In genomic region chr5:39118638-39119037, GRCh38 we compare ENCODE assay signal across 20 cellular contexts. TPM values are rescaled to one million over a fixed set of nuclear protein-coding genes. Genes with fewer than 3 reads are reported as not detected.
DNase-seq lines count a peak whose midpoint lies in the region; ATAC-seq, FAIRE-seq and TF ChIP-seq lines count a peak whose summit lies in the region.
"Had no signal": no experiment of that assay in that cellular context is flagged by ENCODE, and none has a peak within 500 bp of the region (broad histone marks: within the 10 kb centered on the region; RNA-seq: fewer than 3 reads in every experiment).

No MANE protein-coding gene starts in this region.

- H3K9ac ChIP-seq in endothelial cell of umbilical vein (replicated peaks; ENCODE audit: extremely low read depth, insufficient read depth, low read length), result no peak overlapping the region
- H3K9ac ChIP-seq: GM23248 had no signal

- no peaks in the 10 kb centered on the region for H3K9me1 ChIP-seq in endothelial cell of umbilical vein (replicated peaks; ENCODE audit: control insufficient read depth, extremely low read depth, insufficient read depth, low read length)

- 66% methylated on average over 2 of the region's 2 CpGs for WGBS in A549 (ENCODE audit: missing lambda C conversion rate)

- TF ChIP-seq CTCF in A549 (IDR thresholded peaks at IDR 0.05), result no peak
- no peak for TF ChIP-seq CTCF in CD8-positive, alpha-beta T cell (IDR thresholded peaks at IDR 0.05)
- TF ChIP-seq CTCF in endothelial cell of umbilical vein (IDR thresholded peaks at IDR 0.05; ENCODE audit: extremely low read depth in 1 of 2, insufficient read depth in 1 of 2, low read depth in 1 of 2, low read length in 2 of 2), result no peak

- H3K79me2 ChIP-seq in endothelial cell of umbilical vein (ENCODE audit: control insufficient read depth, insufficient read depth, low read length), result no peaks in the 10 kb centered on the region

- TF ChIP-seq POLR2A in A549 (IDR thresholded peaks at IDR 0.05; ENCODE audit: low read length) (no peak), endothelial cell of umbilical vein (IDR thresholded peaks at IDR 0.05; ENCODE audit: low read depth, low read length) (no peak)

- H3K4me2 ChIP-seq in A549 (no peak overlapping the region), endothelial cell of umbilical vein (ENCODE audit: insufficient read depth, low read length) (peak overlapping the region; percentile 44)

- H3K4me3 Mint-ChIP-seq in CD8-positive, alpha-beta T cell, result no peak overlapping the region
- H3K4me3 Mint-ChIP-seq in T-cell, result no peak overlapping the region
- H3K4me3 Mint-ChIP-seq: IgD-negative memory B cell had no signal

- no peak overlapping the region for H3K4me3 ChIP-seq in A549
- H3K4me3 ChIP-seq in CD8-positive, alpha-beta T cell (ENCODE audit: low read depth, low read length), result no peak overlapping the region
- H3K4me3 ChIP-seq in endothelial cell of umbilical vein (replicated peaks in 1 of 3; ENCODE audit: insufficient read depth in 1 of 3, low read depth in 1 of 3, low read length in 3 of 3), result no peak overlapping the region
- H3K4me3 ChIP-seq: GM23248, HAP-1 had no signal

- no peak overlapping the region for H2AFZ ChIP-seq in endothelial cell of umbilical vein (ENCODE audit: low read depth, low read length)

- H3K9me3 ChIP-seq in A549 (no peaks in the 10 kb centered on the region), endothelial cell of umbilical vein (replicated peaks; ENCODE audit: control insufficient read depth, insufficient read depth, low read length) (no peaks in the 10 kb centered on the region)
- no peaks in the 10 kb centered on the region for H3K9me3 ChIP-seq in CD8-positive, alpha-beta T cell (ENCODE audit: low read length)
- H3K9me3 ChIP-seq: HAP-1 had no signal

- no peak for TF ChIP-seq EP300 in A549 (IDR thresholded peaks at IDR 0.05)

- peaks cover 23% of the 10 kb centered on the region for H3K4me1 Mint-ChIP-seq in CD8-positive, alpha-beta T cell (ENCODE audit: low read depth)
- H3K4me1 Mint-ChIP-seq in T-cell, result peaks cover 33 to 44% (median 42%) of the 10 kb centered on the region in 3 donors

- DNase-seq in A549 (ENCODE audit: low read depth in 1 of 2, low spot score in 1 of 2) (no peak), T-cell (no peak), endothelial cell of umbilical vein (ENCODE audit: low read depth, low spot score) (no peak), cardiac septum (ENCODE audit: low spot score) (no peak), NCI-H1105 (lab: John Stamatoyannopoulos, UW) (no peak)
- DNase-seq in CD8-positive, alpha-beta T cell, result no peak
- DNase-seq: CD4-positive, CD25-positive, alpha-beta regulatory T cell; DMS153; GM23248; Karpas-422; MV-4-11; NCI-H1417 treated with DMSO at 0.1 percent for 48 hours; NCI-H187; NCI-H446 treated with DMSO at 0.1 percent for 48 hours; NCI-H526 treated with DMSO at 0.1 percent for 48 hours; Right ventricle myocardium superior had no signal

- intact Hi-C loops in CD8-positive, alpha-beta T cell (cut with DNase I, micrococcal nuclease), result loop anchor here in 1 of 2 experiments (5.0 kb wide), 2 partner anchors 156 to 171 kb away; no protein-coding TSS in a partner anchor
- intact Hi-C loops in endothelial cell of umbilical vein (cut with micrococcal nuclease) (no loop called here), cardiac septum (cut with DNase I) (no loop called here)

- H4K20me1 ChIP-seq in endothelial cell of umbilical vein (replicated peaks; ENCODE audit: control insufficient read depth, extremely low read depth, insufficient read depth, low read length), result no peaks in the 10 kb centered on the region

- no peaks in the 10 kb centered on the region for H3K9me3 Mint-ChIP-seq in CD8-positive, alpha-beta T cell
- H3K9me3 Mint-ChIP-seq in T-cell, result no peaks in the 10 kb centered on the region
- H3K9me3 Mint-ChIP-seq: CD4-positive, CD25-positive, alpha-beta regulatory T cell had no signal

- ATAC-seq in A549 (no peak), T-cell (replicated peaks in 1 of 4) (no peak), HG02884 (IDR thresholded peaks at IDR 0.05; ENCODE audit: unreplicated experiment) (no peak)
- no peak for ATAC-seq in CD8-positive, alpha-beta T cell

- TF ChIP-seq RAD21 in A549 (conservative IDR thresholded peaks at IDR 0.05 in 1 of 2, IDR thresholded peaks at IDR 0.05 in 1 of 2), result no peak

- dilution Hi-C loops in endothelial cell of umbilical vein (cut with MboI; ENCODE audit: extremely low pct_ligation_motif_present, low sequenced_read_pairs), result no loop called here

- BruUV-seq in endothelial cell of umbilical vein (replicated peaks; lab: Mats Ljungman, UMichigan), result no TSS peak

- CTCF ChIA-PET in A549 (lab: Yijun Ruan, JAX), result interaction anchor here (1.2 to 1.8 kb wide), 2 partner anchors 38 to 43 kb away, joined by 3 to 5 read pairs; no protein-coding TSS in a partner anchor
- CTCF ChIA-PET in CD8-positive, alpha-beta T cell (lab: Charles Lee), result no interaction called here
- CTCF ChIA-PET in T-cell (lab: Charles Lee), result interaction anchor here in 1 of 2 donors (1.4 kb wide), 1 partner anchor 165 kb away, joined by 5 read pairs; no protein-coding TSS in a partner anchor
- CTCF ChIA-PET in endothelial cell of umbilical vein (lab: Charles Lee), result interaction anchor here (1.0 to 3.4 kb wide), 4 partner anchors 10 to 38 kb away, joined by 3 to 16 read pairs (median 8); no protein-coding TSS in a partner anchor

- H3K4me1 ChIP-seq in A549 (peaks cover 51% of the 10 kb centered on the region; the same call in 2 of the 3 replicates), endothelial cell of umbilical vein (ENCODE audit: control insufficient read depth, extremely low read depth, insufficient read depth, low read length) (peaks cover 42% of the 10 kb centered on the region)
- H3K4me1 ChIP-seq in CD8-positive, alpha-beta T cell (ENCODE audit: insufficient read depth, low read length), result no peaks in the 10 kb centered on the region
- H3K4me1 ChIP-seq: HAP-1 had no signal

- H3K27me3 ChIP-seq in CD8-positive, alpha-beta T cell (ENCODE audit: insufficient read depth, low read length), result no peaks in the 10 kb centered on the region
- no peaks in the 10 kb centered on the region for H3K27me3 ChIP-seq in endothelial cell of umbilical vein (ENCODE audit: control insufficient read depth in 2 of 2, insufficient read depth in 2 of 2, low read length in 2 of 2)

- H3K27me3 Mint-ChIP-seq in CD8-positive, alpha-beta T cell (ENCODE audit: low read depth), result no peaks in the 10 kb centered on the region
- H3K27me3 Mint-ChIP-seq in T-cell, result no peaks in the 10 kb centered on the region
- H3K27me3 Mint-ChIP-seq: CD4-positive, CD25-positive, alpha-beta regulatory T cell; IgD-negative memory B cell had no signal

- FAIRE-seq in A549 (lab: Jason Lieb, UNC) (peak; percentile 39), endothelial cell of umbilical vein (lab: Jason Lieb, UNC) (no peak)
- FAIRE-seq: GM12892 had no signal

- POLR2A ChIA-PET in A549 (lab: Yijun Ruan, JAX), result interaction anchor here (0.7 to 1.4 kb wide), 2 partner anchors 13 to 119 kb away, joined by 3 to 4 read pairs; no protein-coding TSS in a partner anchor
- POLR2A ChIA-PET in CD8-positive, alpha-beta T cell (lab: Charles Lee), result no interaction called here
- POLR2A ChIA-PET in T-cell (lab: Charles Lee), result interaction anchor here in 1 of 2 donors (0.6 kb wide), 1 partner anchor 169 kb away, joined by 4 read pairs; no protein-coding TSS in a partner anchor
- POLR2A ChIA-PET in endothelial cell of umbilical vein (lab: Charles Lee), result no interaction called here

- peaks cover 81% of the 10 kb centered on the region for H3K36me3 Mint-ChIP-seq in CD8-positive, alpha-beta T cell
- H3K36me3 Mint-ChIP-seq in T-cell, result peaks cover 58% of the 10 kb centered on the region
- H3K36me3 Mint-ChIP-seq: IgD-negative memory B cell had no signal

- H3K27ac ChIP-seq in A549, result no peak overlapping the region
- H3K27ac ChIP-seq in CD8-positive, alpha-beta T cell (ENCODE audit: low read depth, low read length), result no peak overlapping the region
- no peak overlapping the region for H3K27ac ChIP-seq in endothelial cell of umbilical vein (ENCODE audit: insufficient read depth, low read depth, low read length)
- H3K27ac ChIP-seq: GM23248 had no signal

- H3K36me3 ChIP-seq in CD8-positive, alpha-beta T cell (ENCODE audit: insufficient read depth, low read length), result peaks cover 56% of the 10 kb centered on the region
- no peaks in the 10 kb centered on the region for H3K36me3 ChIP-seq in endothelial cell of umbilical vein (ENCODE audit: control insufficient read depth in 2 of 2, extremely low read depth in 1 of 2, insufficient read depth in 2 of 2, low read length in 2 of 2)
- H3K36me3 ChIP-seq: HAP-1 had no signal

- H3K27ac Mint-ChIP-seq in CD8-positive, alpha-beta T cell, result peak overlapping the region; percentile 18
- peak overlapping the region; percentile 68 to 81 for H3K27ac Mint-ChIP-seq in T-cell
- H3K27ac Mint-ChIP-seq: IgD-negative memory B cell had no signal

TF ChIP-seq in A549, 52 proteins besides CTCF, POLR2A, EP300 and RAD21 (continues in another document):
- no peak for TF ChIP-seq NFE2L2 (conservative IDR thresholded peaks at IDR 0.05; ENCODE audit: low read length)

TF ChIP-seq in endothelial cell of umbilical vein, 7 proteins besides CTCF, POLR2A, EP300 and RAD21 (continues in another document):
- TF ChIP-seq MYC (IDR thresholded peaks at IDR 0.05; ENCODE audit: low read depth, low read length), result no peak
- TF ChIP-seq EZH2 (IDR thresholded peaks at IDR 0.05; ENCODE audit: borderline replicate concordance, low read depth, low read length, severe bottlenecking), result no peak
- TF ChIP-seq POLR2AphosphoS5 (IDR thresholded peaks at IDR 0.05; ENCODE audit: insufficient read depth, low read depth, low read length), result no peak
- TF ChIP-seq MAX (IDR thresholded peaks at IDR 0.05; ENCODE audit: insufficient read depth, insufficient read length), result no peak

RNA-seq across cellular contexts. Expression of gene RICTOR, which starts 44.4 kb away (rescaled TPM):
- polyA plus RNA-seq in A549 (2011; rRNA removed) (26.8 and 28.5 TPM in 2 replicates), A549 (2017; fragmentation: RNase III; extraction: RNeasy Plus Mini Kit Qiagen cat#74134 plus additional on column Dnase treatment) (5.8 to 6.8 TPM (median 6.5 TPM) in 3 replicates), endothelial cell of umbilical vein (7.0 and 9.2 TPM in 2 replicates)
- polyA plus RNA-seq in A549 (2012; cell fraction: cytosol; rRNA removed), result 1.6 and 1.9 TPM in 2 replicates
- 3.7 and 5.4 TPM in 2 replicates for polyA plus RNA-seq in A549 (2012; cell fraction: nucleus; rRNA removed)
- 59.6 and 63.3 TPM in 2 replicates for polyA minus RNA-seq in A549 (2011; rRNA and poly(A)+ RNA removed)
- 100 to 1,000 TPM; 116 to 128 TPM for total RNA-seq in CD8-positive, alpha-beta T cell
- total RNA-seq in T-cell (10 to 100 TPM; 68.5 to 85.8 (median 74.8) TPM), endothelial cell of umbilical vein (38.0 and 39.5 TPM in 2 replicates), cardiac septum (75.9 TPM)
- polyA plus RNA-seq in endothelial cell of umbilical vein (2011; cell fraction: cytosol; rRNA removed), result 2.8 and 2.9 TPM in 2 replicates
- polyA plus RNA-seq in endothelial cell of umbilical vein (2011; cell fraction: nucleus; rRNA removed), result 41.6 and 47.1 TPM in 2 replicates
- polyA plus RNA-seq in endothelial cell of umbilical vein (2012), result 7.2 and 10.1 TPM in 2 replicates
- polyA minus RNA-seq in endothelial cell of umbilical vein, result 60.0 and 66.7 TPM in 2 replicates
- 27.1 TPM for polyA minus RNA-seq in endothelial cell of umbilical vein (2011; cell fraction: cytosol; rRNA and poly(A)+ RNA removed)
- 112 and 187 TPM in 2 replicates for polyA minus RNA-seq in endothelial cell of umbilical vein (2011; cell fraction: nucleus; rRNA and poly(A)+ RNA removed)
